Comparison of ENCODE assay signal across 15 cellular contexts in the genomic region with DNA sequence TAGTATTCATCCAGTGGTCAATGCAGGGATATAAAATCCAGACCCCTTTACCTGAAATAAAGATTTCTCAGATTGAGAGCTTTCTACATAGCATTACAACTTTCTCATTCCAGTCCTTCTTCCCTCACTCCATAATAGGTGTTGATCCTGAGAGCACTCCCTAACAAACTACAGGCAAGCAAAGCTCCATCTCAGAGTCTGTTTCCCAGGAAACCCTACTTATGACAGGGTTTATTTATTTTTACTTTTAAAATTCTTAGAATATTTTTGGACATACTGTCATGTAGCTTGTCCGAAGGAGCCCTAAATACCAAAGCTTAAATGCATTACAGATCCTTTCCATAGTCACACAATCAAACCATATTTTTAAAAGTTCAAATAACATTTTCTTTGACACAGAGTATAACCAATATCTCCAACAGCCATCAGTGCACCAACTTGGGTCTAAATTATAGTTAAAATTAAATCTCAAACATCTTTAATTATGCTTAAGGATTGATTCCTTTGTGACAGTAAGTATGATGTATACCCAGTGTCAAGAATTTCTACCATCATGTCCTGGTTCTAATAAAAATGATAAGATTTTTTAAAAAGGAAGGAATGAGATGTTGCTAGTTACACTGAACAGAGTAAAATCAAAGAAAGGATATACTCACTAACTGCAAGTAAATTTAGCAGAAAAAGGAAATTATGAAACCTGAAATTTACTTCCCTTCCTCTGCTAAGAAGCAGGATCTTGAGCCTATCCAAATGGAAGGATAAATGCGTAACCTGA.
DNase-seq lines count a peak whose midpoint lies in the region; TF ChIP-seq lines count a peak whose summit lies in the region.
"Had no signal": no experiment of that assay in that cellular context is flagged by ENCODE, and none has a peak within 500 bp of the region (broad histone marks: within the 10 kb centered on the region; RNA-seq: fewer than 3 reads in every experiment).

No MANE protein-coding gene starts in this region.

- peak; percentile 26 for DNase-seq in AG10803 (ENCODE audit: low read depth)
- DNase-seq in HFFc6 = peak; percentile 57
- peak; percentile 12 for DNase-seq in astrocyte of the spinal cord (ENCODE audit: low read depth, low spot score)
- DNase-seq in mesothelial cell of epicardium (ENCODE audit: low spot score in 2 of 2, unreplicated experiment in 2 of 2) = no peak
- no peak for DNase-seq in NCI-H526 (lab: John Stamatoyannopoulos, UW)
- DNase-seq in NCI-H82 treated with DMSO at 0.1 percent for 48 hours (lab: John Stamatoyannopoulos, UW; ENCODE audit: unreplicated experiment) = no peak
- no peak for DNase-seq in Peyer's patch
- DNase-seq in C1 segment of cervical spinal cord (lab: John Stamatoyannopoulos, UW) = no peak
- DNase-seq: GM23248, NCI-H146, NCI-H2107, NCI-H345, SIG-M5, SW 1271 had no signal

- H3K4me3 ChIP-seq in AG10803 (ENCODE audit: low read length) (no peak overlapping the region), astrocyte of the spinal cord (ENCODE audit: low read depth, low read length) (no peak overlapping the region), Peyer's patch (no peak overlapping the region)
- H3K4me3 ChIP-seq: BLaER1 treated with 17β-estradiol and CSF1 and Interleukin-3, amounts not matched to agents 10 nM and 100 nM; GM23248 had no signal

- H3K4me1 ChIP-seq in Peyer's patch = no peaks in the 10 kb centered on the region
- H3K4me1 ChIP-seq: BLaER1 treated with 17β-estradiol and CSF1 and Interleukin-3, amounts not matched to agents 10 nM and 100 nM had no signal

- no peak for TF ChIP-seq POLR2A in Peyer's patch (IDR thresholded peaks at IDR 0.05)

- peaks cover 6% of the 10 kb centered on the region for H3K9me3 Mint-ChIP-seq in HFFc6
- H3K9me3 Mint-ChIP-seq in mesothelial cell of epicardium = peaks cover 21% of the 10 kb centered on the region

- no peaks in the 10 kb centered on the region for H3K27me3 ChIP-seq in Peyer's patch
- H3K27me3 ChIP-seq: BLaER1 treated with 17β-estradiol and CSF1 and Interleukin-3, amounts not matched to agents 10 nM and 100 nM had no signal

- H3K27ac Mint-ChIP-seq in HFFc6 (peak overlapping the region; percentile 59), mesothelial cell of epicardium (peak overlapping the region; percentile 63)

- H3K27ac ChIP-seq in Peyer's patch = no peak overlapping the region
- H3K27ac ChIP-seq: BLaER1 treated with 17β-estradiol and CSF1 and Interleukin-3, amounts not matched to agents 10 nM and 100 nM; GM23248 had no signal

- H3K36me3 ChIP-seq in Peyer's patch = no peaks in the 10 kb centered on the region
- H3K36me3 ChIP-seq: BLaER1 treated with 17β-estradiol and CSF1 and Interleukin-3, amounts not matched to agents 10 nM and 100 nM had no signal

- H3K9me3 ChIP-seq in Peyer's patch = no peaks in the 10 kb centered on the region

- TF ChIP-seq CTCF in AG10803 (conservative IDR thresholded peaks at IDR 0.05; ENCODE audit: low read length) (no peak), HFFc6 (IDR thresholded peaks at IDR 0.05) (no peak), astrocyte of the spinal cord (IDR thresholded peaks at IDR 0.05; ENCODE audit: low read depth, low read length) (no peak), mesothelial cell of epicardium (IDR thresholded peaks at IDR 0.05; ENCODE audit: unreplicated experiment) (no peak), Peyer's patch (IDR thresholded peaks at IDR 0.05) (no peak)

- in situ Hi-C loops in astrocyte of the spinal cord (cut with HindIII; ENCODE audit: low sequenced_read_pairs) = no loop called here

- H3K4me3 Mint-ChIP-seq in HFFc6 (peak overlapping the region; percentile 15; the same call in 1 of the 2 replicates), mesothelial cell of epicardium (no peak overlapping the region)

- H3K27me3 Mint-ChIP-seq in HFFc6 (ENCODE audit: insufficient read depth) (peaks cover 3% of the 10 kb centered on the region; the same call in 1 of the 2 replicates), mesothelial cell of epicardium (ENCODE audit: low read depth) (no peaks in the 10 kb centered on the region)

- H3K4me1 Mint-ChIP-seq in HFFc6 (ENCODE audit: low read depth) (peaks cover 41% of the 10 kb centered on the region), mesothelial cell of epicardium (peaks cover 19% of the 10 kb centered on the region)

- peaks cover 19% of the 10 kb centered on the region; the same call in 1 of the 2 replicates for H3K36me3 Mint-ChIP-seq in HFFc6 (ENCODE audit: low read depth)
- peaks cover 6% of the 10 kb centered on the region for H3K36me3 Mint-ChIP-seq in mesothelial cell of epicardium

Comparison
In these comparisons a context has a peak if more than half of its experiments do, and no peak if none do; other contexts are left out.
1. DNase-seq: peak in AG10803 (single experiment), HFFc6 (single experiment) and astrocyte of the spinal cord (single experiment); none in mesothelial cell of epicardium (0 of 2), NCI-H526 (0 of 2), NCI-H82 treated with DMSO at 0.1 percent for 48 hours (single experiment), Peyer's patch (0 of 3) and C1 segment of cervical spinal cord (0 of 14).